In the genomic region with DNA sequence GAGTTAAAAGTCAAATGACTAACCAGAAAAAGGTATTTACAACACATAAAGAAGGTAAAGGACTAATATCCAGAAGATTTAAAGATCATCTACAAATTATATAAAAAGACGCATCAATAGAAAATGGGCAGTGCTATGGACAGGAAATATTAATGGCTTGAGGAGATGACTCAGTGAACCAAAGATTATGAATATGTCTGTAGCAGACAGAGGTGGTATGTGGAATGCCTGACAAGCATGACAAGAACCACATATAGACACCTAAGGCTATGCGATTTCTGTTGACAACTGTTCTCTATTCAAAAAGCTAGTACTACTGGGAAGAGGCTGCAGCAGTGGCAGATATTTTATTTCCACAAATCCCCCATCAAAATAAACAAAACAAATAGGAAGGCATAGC, we compare ENCODE assay signal across 19 cellular contexts.
DNase-seq lines count a peak whose midpoint lies in the region; ATAC-seq and TF ChIP-seq lines count a peak whose summit lies in the region.
"Had no signal": no experiment of that assay in that cellular context is flagged by ENCODE, and none has a peak within 500 bp of the region (broad histone marks: within the 10 kb centered on the region; RNA-seq: fewer than 3 reads in every experiment).

No MANE protein-coding gene starts in this region.

- no peak overlapping the region for H3K4me3 Mint-ChIP-seq in stimulated activated effector memory CD8-positive, alpha-beta T cell treated with anti-CD3 and anti-CD28 coated beads, Interleukin-12 subunit alpha, Interleukin-12 subunit beta, amount 100 ng/mL, for 72 hours
- H3K4me3 Mint-ChIP-seq: H9, HFFc6 had no signal

- no peaks in the 10 kb centered on the region for H3K4me1 ChIP-seq in mucosa of descending colon (ENCODE audit: low read depth)

- no peaks in the 10 kb centered on the region for H3K4me1 Mint-ChIP-seq in stimulated activated effector memory CD8-positive, alpha-beta T cell treated with anti-CD3 and anti-CD28 coated beads, Interleukin-12 subunit alpha, Interleukin-12 subunit beta, amount 100 ng/mL, for 72 hours

- no peaks in the 10 kb centered on the region for H3K36me3 ChIP-seq in brain microvascular endothelial cell (replicated peaks)
- no peaks in the 10 kb centered on the region for H3K36me3 ChIP-seq in mucosa of descending colon (ENCODE audit: low read depth)
- H3K36me3 ChIP-seq: BE2C had no signal

- H3K27me3 ChIP-seq in brain microvascular endothelial cell (replicated peaks): no peaks in the 10 kb centered on the region
- H3K27me3 ChIP-seq: BE2C, SJCRH30 had no signal

- ATAC-seq in mucosa of descending colon: no peak
- no peak for ATAC-seq in HG02623 (IDR thresholded peaks at IDR 0.05; ENCODE audit: unreplicated experiment)
- ATAC-seq in stimulated activated effector memory CD8-positive, alpha-beta T cell treated with anti-CD3 and anti-CD28 coated beads, Interleukin-12 subunit alpha, Interleukin-12 subunit beta, amount 100 ng/mL, for 72 hours: no peak
- ATAC-seq: Panc1 had no signal

- intact Hi-C loops in mucosa of descending colon (cut with DNase I, micrococcal nuclease): no loop called here

- H3K36me3 Mint-ChIP-seq in stimulated activated effector memory CD8-positive, alpha-beta T cell treated with anti-CD3 and anti-CD28 coated beads, Interleukin-12 subunit alpha, Interleukin-12 subunit beta, amount 100 ng/mL, for 72 hours: no peaks in the 10 kb centered on the region

- TF ChIP-seq CTCF in brain microvascular endothelial cell (IDR thresholded peaks at IDR 0.05; ENCODE audit: low read depth, low read length, missing control alignments): no peak
- TF ChIP-seq CTCF in mucosa of descending colon (IDR thresholded peaks at IDR 0.05): no peak

- peak; percentile 1 for DNase-seq in HT1080 (ENCODE audit: low read depth)
- DNase-seq in brain microvascular endothelial cell: peak; percentile 14
- peak; percentile 3 for DNase-seq in foreskin melanocyte
- DNase-seq in activated effector memory CD4-positive, alpha-beta T cell treated with anti-CD3 and anti-CD28 coated beads, Interleukin-2, amount 50 U/mL, for 16 hours: no peak
- DNase-seq in mucosa of descending colon: no peak
- no peak for DNase-seq in stimulated activated effector memory CD8-positive, alpha-beta T cell treated with anti-CD3 and anti-CD28 coated beads, Interleukin-12 subunit alpha, Interleukin-12 subunit beta, amount 100 ng/mL, for 72 hours (ENCODE audit: low spot score in 2 of 2)
- DNase-seq: BE2C; H9; HFFc6; NCI-H1105; NCI-H2029 treated with DMSO at 0.1 percent for 48 hours; NCI-H226; NCI-H510A treated with DMSO at 0.1 percent for 48 hours; NCI-H774; NK-92 treated with Interleukin-12 subunit alpha and Interleukin-12 subunit beta, amount 100 ng/mL, for 24 hours had no signal

- in situ Hi-C loops in brain microvascular endothelial cell (cut with HindIII; ENCODE audit: low pct_ligation_motif_present, low sequenced_read_pairs): no loop called here

- H3K4me3 ChIP-seq in brain microvascular endothelial cell (ENCODE audit: low read depth, low read length) (no peak overlapping the region), mucosa of descending colon (no peak overlapping the region)
- H3K4me3 ChIP-seq: SJCRH30 had no signal

- H3K9me3 ChIP-seq in mucosa of descending colon: no peaks in the 10 kb centered on the region
- H3K9me3 ChIP-seq: BE2C, SJCRH30 had no signal

- H3K27ac Mint-ChIP-seq in stimulated activated effector memory CD8-positive, alpha-beta T cell treated with anti-CD3 and anti-CD28 coated beads, Interleukin-12 subunit alpha, Interleukin-12 subunit beta, amount 100 ng/mL, for 72 hours: no peak overlapping the region
- H3K27ac Mint-ChIP-seq: H9, HFFc6 had no signal

- H3K27ac ChIP-seq in brain microvascular endothelial cell: no peak overlapping the region
- H3K27ac ChIP-seq: KMS-11, SJCRH30 had no signal

- H3K9me3 Mint-ChIP-seq in stimulated activated effector memory CD8-positive, alpha-beta T cell treated with anti-CD3 and anti-CD28 coated beads, Interleukin-12 subunit alpha, Interleukin-12 subunit beta, amount 100 ng/mL, for 72 hours: peaks cover 36% of the 10 kb centered on the region
- H3K9me3 Mint-ChIP-seq: H9, HFFc6 had no signal

Comparison
In these comparisons a context has a peak if more than half of its experiments do, and no peak if none do; other contexts are left out.
1. DNase-seq: peak in HT1080 (single experiment), brain microvascular endothelial cell (single experiment) and foreskin melanocyte (single experiment); none in activated effector memory CD4-positive, alpha-beta T cell treated with anti-CD3 and anti-CD28 coated beads, Interleukin-2, amount 50 U/mL, for 16 hours (single experiment), mucosa of descending colon (0 of 3) and stimulated activated effector memory CD8-positive, alpha-beta T cell treated with anti-CD3 and anti-CD28 coated beads, Interleukin-12 subunit alpha, Interleukin-12 subunit beta, amount 100 ng/mL, for 72 hours (0 of 2).